In genomic region chr2:41965173-41965875, GRCh38 we compare ENCODE assay signal across 1 cellular context.
TF ChIP-seq lines count a peak whose summit lies in the region.

No MANE protein-coding gene starts in this region.

TF ChIP-seq in H1, 55 proteins besides CTCF, POLR2A, EP300 and RAD21 (continued from another document):
- no peak for TF ChIP-seq CHD7 (IDR thresholded peaks at IDR 0.05; ENCODE audit: insufficient replicate concordance, low read length)
- no peak for TF ChIP-seq CBX8 (IDR thresholded peaks at IDR 0.05; ENCODE audit: borderline replicate concordance, low read depth, low read length)
- TF ChIP-seq SAP30 (IDR thresholded peaks at IDR 0.05; ENCODE audit: insufficient read depth, insufficient replicate concordance, low read length): no peak
- TF ChIP-seq SUZ12 (IDR thresholded peaks at IDR 0.05; ENCODE audit: low read length): no peak
- TF ChIP-seq ASH2L (IDR thresholded peaks at IDR 0.05; ENCODE audit: low read length): no peak
